In genomic region chr16:84821179-84821578, GRCh38 we compare ENCODE assay signal across 1 cellular context.
TF ChIP-seq lines count a peak whose summit lies in the region.

No MANE protein-coding gene starts in this region.

TF ChIP-seq in IMR-90, 13 proteins besides CTCF, POLR2A, EP300 and RAD21 (continued from another document):
- TF ChIP-seq FOS (IDR thresholded peaks at IDR 0.05; ENCODE audit: low read depth, low read length) = no peak
- TF ChIP-seq RFX5 (IDR thresholded peaks at IDR 0.05; ENCODE audit: low read depth, low read length) = no peak
- no peak for TF ChIP-seq SMC3 (IDR thresholded peaks at IDR 0.05; ENCODE audit: low read depth, low read length)
- TF ChIP-seq NFE2L2 (IDR thresholded peaks at IDR 0.05; ENCODE audit: low read depth, low read length) = no peak
- TF ChIP-seq, protein P1, sequence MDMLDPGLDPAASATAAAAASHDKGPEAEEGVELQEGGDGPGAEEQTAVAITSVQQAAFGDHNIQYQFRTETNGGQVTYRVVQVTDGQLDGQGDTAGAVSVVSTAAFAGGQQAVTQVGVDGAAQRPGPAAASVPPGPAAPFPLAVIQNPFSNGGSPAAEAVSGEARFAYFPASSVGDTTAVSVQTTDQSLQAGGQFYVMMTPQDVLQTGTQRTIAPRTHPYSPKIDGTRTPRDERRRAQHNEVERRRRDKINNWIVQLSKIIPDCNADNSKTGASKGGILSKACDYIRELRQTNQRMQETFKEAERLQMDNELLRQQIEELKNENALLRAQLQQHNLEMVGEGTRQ (IDR thresholded peaks at IDR 0.05; ENCODE audit: low read depth, low read length) = no peak
